Comparison of ENCODE assay signal across 28 cellular contexts in the genomic region with DNA sequence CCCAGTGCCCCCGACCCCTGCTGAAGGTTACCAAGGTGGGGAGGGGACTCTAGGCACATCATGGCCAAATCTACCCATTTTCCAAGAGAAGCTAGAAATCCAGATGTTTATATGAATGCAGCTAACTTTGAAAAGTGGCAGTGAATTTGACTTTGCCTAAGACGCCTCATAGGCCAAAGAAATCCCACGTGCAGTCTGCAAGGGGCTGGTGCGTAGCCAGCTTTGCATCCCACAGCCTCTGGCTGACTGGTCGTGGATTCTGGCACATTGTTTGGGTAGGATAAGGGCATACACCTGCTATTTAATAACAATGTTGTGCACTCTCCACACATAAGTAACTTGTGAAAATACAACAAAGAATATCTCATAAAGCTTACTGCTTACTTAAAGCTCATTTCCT. TPM values are rescaled to one million over a fixed set of nuclear protein-coding genes. Genes with fewer than 3 reads are reported as not detected.
DNase-seq lines count a peak whose midpoint lies in the region; ATAC-seq and TF ChIP-seq lines count a peak whose summit lies in the region.
"Had no signal": no experiment of that assay in that cellular context is flagged by ENCODE, and none has a peak within 500 bp of the region (broad histone marks: within the 10 kb centered on the region; RNA-seq: fewer than 3 reads in every experiment).

No MANE protein-coding gene starts in this region.

- no peak overlapping the region for H3K27ac ChIP-seq in brain microvascular endothelial cell
- H3K27ac ChIP-seq: C4-2B, HL-60, KMS-11, RWPE1 had no signal

- peak; percentile 61 for DNase-seq in cardiac septum (ENCODE audit: low spot score)
- no peak for DNase-seq in left ventricle myocardium superior
- DNase-seq in activated CD8-positive, alpha-beta memory T cell treated with anti-CD3 and anti-CD28 coated beads, Interleukin-2, amount 50 U/mL, for 48 hours = peak; percentile 35
- DNase-seq in posterior vena cava (ENCODE audit: low spot score) = peak; percentile 19
- no peak for DNase-seq in brain microvascular endothelial cell
- DNase-seq: Caco-2; CD8-positive, alpha-beta T cell; DMS79; EL; GDM1; MM.1S; NCI-H1048; NCI-H1694; NCI-H2029 treated with DMSO at 0.1 percent for 48 hours; NCI-H446 treated with DMSO at 0.1 percent for 48 hours; NCI-H526; NCI-H82; SHP77 had no signal

- H3K36me3 ChIP-seq in brain microvascular endothelial cell (replicated peaks) = no peaks in the 10 kb centered on the region

- in situ Hi-C loops in brain microvascular endothelial cell (cut with HindIII; ENCODE audit: low pct_ligation_motif_present, low sequenced_read_pairs) = no loop called here

- TF ChIP-seq CTCF in brain microvascular endothelial cell (IDR thresholded peaks at IDR 0.05; ENCODE audit: low read depth, low read length, missing control alignments) = no peak

- intact Hi-C loops in cardiac septum (cut with DNase I) (loop anchor here (5.0 kb wide), 1 partner anchor 156 kb away; no protein-coding TSS in a partner anchor), left ventricle myocardium superior (cut with micrococcal nuclease) (loop anchor here (5.0 kb wide), 1 partner anchor 316 kb away; no protein-coding TSS in a partner anchor), posterior vena cava (cut with DNase I) (loop anchor here in 1 of 2 donors (10.0 kb wide), 2 partner anchors 273 to 323 kb away; no protein-coding TSS in a partner anchor)

- ATAC-seq in left ventricle myocardium superior (no peak), GM18519 (IDR thresholded peaks at IDR 0.05; ENCODE audit: low FRiP score, unreplicated experiment) (no peak), GM19463 (IDR thresholded peaks at IDR 0.05; ENCODE audit: unreplicated experiment) (no peak)
- ATAC-seq: CD8-positive, alpha-beta T cell; GM12878; Panc1 had no signal

- peaks cover 13% of the 10 kb centered on the region for H3K27me3 ChIP-seq in brain microvascular endothelial cell (replicated peaks)

- H3K4me3 ChIP-seq in brain microvascular endothelial cell (ENCODE audit: low read depth, low read length) = no peak overlapping the region
- H3K4me3 ChIP-seq: GM12878 had no signal

RNA-seq across cellular contexts. Expression of a gene that starts 3.5 kb away (rescaled TPM):
- total RNA-seq in cardiac septum = 29.6 TPM
- 54.0 TPM for total RNA-seq in left ventricle myocardium superior
- total RNA-seq in posterior vena cava = 10 to 100 TPM in 1 of 2 donors, 1 to 10 TPM in 1; 9.2 to 20.7 TPM
- total RNA-seq: OCI-LY7, SK-MEL-5 had no signal

Comparison
In these comparisons a context has a peak if more than half of its experiments do, and no peak if none do; other contexts are left out.
1. DNase-seq: peak in cardiac septum (single experiment), activated CD8-positive, alpha-beta memory T cell treated with anti-CD3 and anti-CD28 coated beads, Interleukin-2, amount 50 U/mL, for 48 hours (single experiment) and posterior vena cava (single experiment); none in left ventricle myocardium superior (single experiment) and brain microvascular endothelial cell (single experiment).